ENCODE assay signal across 18 cellular contexts in genomic region chr1:3113741-3114056, GRCh38. TPM values are rescaled to one million over a fixed set of nuclear protein-coding genes. Genes with fewer than 3 reads are reported as not detected.
DNase-seq lines count a peak whose midpoint lies in the region; ATAC-seq, FAIRE-seq and TF ChIP-seq lines count a peak whose summit lies in the region.
"Had no signal": no experiment of that assay in that cellular context is flagged by ENCODE, and none has a peak within 500 bp of the region (broad histone marks: within the 10 kb centered on the region; RNA-seq: fewer than 3 reads in every experiment).

No MANE protein-coding gene starts in this region.

- H3K27me3 ChIP-seq in left lung (peaks cover 0 to 51% of the 10 kb centered on the region in 2 donors), upper lobe of right lung (no peaks in the 10 kb centered on the region)
- H3K27me3 ChIP-seq: MG63 had no signal

- ATAC-seq in left lung (peak; percentile 39), upper lobe of right lung (peak; percentile 5)

- H3K4me3 Mint-ChIP-seq in progenitor cell of endocrine pancreas (ENCODE audit: low read depth) = peak overlapping the region; percentile 1
- H3K4me3 Mint-ChIP-seq in activated naive CD8-positive, alpha-beta T cell treated with anti-CD3 and anti-CD28 coated beads for 36 hours = no peak overlapping the region
- H3K4me3 Mint-ChIP-seq: CD8-positive, alpha-beta memory T cell had no signal

- FAIRE-seq in urothelium cell line (lab: Jason Lieb, UNC) = no peak
- FAIRE-seq: D721Med had no signal

- DNase-seq in left lung = no peak
- no peak for DNase-seq in progenitor cell of endocrine pancreas (ENCODE audit: low spot score, unreplicated experiment)
- no peak for DNase-seq in upper lobe of right lung
- DNase-seq in urothelium cell line (ENCODE audit: low spot score) = no peak
- DNase-seq in NCI-H1436 (lab: John Stamatoyannopoulos, UW) = no peak
- DNase-seq in activated naive CD8-positive, alpha-beta T cell treated with anti-CD3 and anti-CD28 coated beads for 36 hours = no peak
- DNase-seq: C1 segment of cervical spinal cord; CD8-positive, alpha-beta memory T cell; GOT3; Kasumi-1; MG63; NCI-H1092; NCI-H1694; NCI-H774; Right ventricle myocardium superior had no signal

- peaks cover 47% of the 10 kb centered on the region for H3K4me1 Mint-ChIP-seq in progenitor cell of endocrine pancreas (ENCODE audit: low read depth)
- H3K4me1 Mint-ChIP-seq in activated naive CD8-positive, alpha-beta T cell treated with anti-CD3 and anti-CD28 coated beads for 36 hours = no peaks in the 10 kb centered on the region
- H3K4me1 Mint-ChIP-seq: CD8-positive, alpha-beta memory T cell had no signal

- no peaks in the 10 kb centered on the region for H3K9me3 ChIP-seq in left lung
- no peaks in the 10 kb centered on the region for H3K9me3 ChIP-seq in upper lobe of right lung
- H3K9me3 ChIP-seq: MG63 had no signal

- H3K36me3 ChIP-seq in left lung (no peaks in the 10 kb centered on the region), upper lobe of right lung (no peaks in the 10 kb centered on the region)
- H3K36me3 ChIP-seq: MG63 had no signal

- peaks cover 3% of the 10 kb centered on the region for H3K36me3 Mint-ChIP-seq in progenitor cell of endocrine pancreas (ENCODE audit: insufficient read depth)
- H3K36me3 Mint-ChIP-seq in activated naive CD8-positive, alpha-beta T cell treated with anti-CD3 and anti-CD28 coated beads for 36 hours = no peaks in the 10 kb centered on the region
- H3K36me3 Mint-ChIP-seq: CD8-positive, alpha-beta memory T cell had no signal

- no peaks in the 10 kb centered on the region for H3K27me3 Mint-ChIP-seq in progenitor cell of endocrine pancreas
- H3K27me3 Mint-ChIP-seq in activated naive CD8-positive, alpha-beta T cell treated with anti-CD3 and anti-CD28 coated beads for 36 hours = no peaks in the 10 kb centered on the region

- H3K27ac ChIP-seq in cingulate gyrus (ENCODE audit: low read depth, low read length) (peak overlapping the region; percentile 39), left lung (no peak overlapping the region), upper lobe of right lung (peak overlapping the region; percentile 17)

- TF ChIP-seq CTCF in left lung (IDR thresholded peaks at IDR 0.05) = no peak
- TF ChIP-seq CTCF in progenitor cell of endocrine pancreas (IDR thresholded peaks at IDR 0.05; ENCODE audit: unreplicated experiment) = no peak
- TF ChIP-seq CTCF in upper lobe of right lung (IDR thresholded peaks at IDR 0.05) = no peak

- peak overlapping the region; percentile 91 for H3K27ac Mint-ChIP-seq in progenitor cell of endocrine pancreas
- no peak overlapping the region for H3K27ac Mint-ChIP-seq in activated naive CD8-positive, alpha-beta T cell treated with anti-CD3 and anti-CD28 coated beads for 36 hours
- H3K27ac Mint-ChIP-seq: CD8-positive, alpha-beta memory T cell had no signal

- no peaks in the 10 kb centered on the region for H3K4me1 ChIP-seq in left lung
- no peaks in the 10 kb centered on the region for H3K4me1 ChIP-seq in upper lobe of right lung

- intact Hi-C loops in left lung (cut with DNase I) (no loop called here), upper lobe of right lung (cut with DNase I) (no loop called here)

- no peaks in the 10 kb centered on the region for H3K9me3 Mint-ChIP-seq in progenitor cell of endocrine pancreas (ENCODE audit: low read depth)
- H3K9me3 Mint-ChIP-seq in activated naive CD8-positive, alpha-beta T cell treated with anti-CD3 and anti-CD28 coated beads for 36 hours = no peaks in the 10 kb centered on the region
- H3K9me3 Mint-ChIP-seq: CD8-positive, alpha-beta memory T cell had no signal

- H3K4me3 ChIP-seq in left lung (no peak overlapping the region), upper lobe of right lung (no peak overlapping the region)
- H3K4me3 ChIP-seq: MG63 had no signal

RNA-seq across cellular contexts. Expression of gene PRDM16, which starts 44.7 kb away (rescaled TPM):
- total RNA-seq in left lung (10 to 100 TPM; 14.9 to 18.0 TPM), progenitor cell of endocrine pancreas (68.7 and 69.1 TPM in 2 replicates), upper lobe of right lung (21.0 TPM)
- under 1 TPM; 0.06 to 0.12 TPM for total RNA-seq in activated naive CD8-positive, alpha-beta T cell treated with anti-CD3 and anti-CD28 coated beads for 36 hours
- total RNA-seq: CD8-positive, alpha-beta memory T cell; OCI-LY7 had no signal

Comparison
In these comparisons a context has a peak if more than half of its experiments do, and no peak if none do; other contexts are left out.
1. H3K27ac ChIP-seq: peak in cingulate gyrus (single experiment) and upper lobe of right lung (single experiment); none in left lung (0 of 2).
2. RNA of gene PRDM16, which starts 44.7 kb away (total RNA-seq): 68.7 to 69.1 TPM in progenitor cell of endocrine pancreas, 21.0 TPM in upper lobe of right lung (single experiment) and 14.9 to 18.0 TPM in left lung; 0.06 to 0.12 TPM in activated naive CD8-positive, alpha-beta T cell treated with anti-CD3 and anti-CD28 coated beads for 36 hours; every median in the first group is over 10 times any median in the second.